8 cellular contexts compared by ENCODE assay signal in the genomic region with DNA sequence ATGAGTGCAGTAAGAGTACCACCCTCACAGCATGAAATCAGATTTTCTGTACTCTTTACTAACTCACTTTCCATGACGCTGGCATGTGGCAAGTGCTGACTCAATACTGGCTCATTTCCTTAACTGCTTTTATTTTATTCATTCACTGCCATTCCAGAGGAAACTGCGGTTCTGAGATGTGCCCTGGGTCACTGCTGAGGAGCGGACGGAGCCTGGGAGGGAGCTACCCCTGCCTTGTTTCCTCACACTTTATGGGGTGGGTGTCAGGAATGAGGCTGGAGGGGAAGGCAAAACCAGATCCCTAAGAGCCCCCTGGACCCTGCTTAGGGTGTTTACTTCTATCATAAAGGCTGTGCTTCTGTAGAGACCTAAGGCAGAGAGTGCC. TPM values are rescaled to one million over a fixed set of nuclear protein-coding genes. Genes with fewer than 3 reads are reported as not detected.
DNase-seq lines count a peak whose midpoint lies in the region; ATAC-seq and TF ChIP-seq lines count a peak whose summit lies in the region.

No MANE protein-coding gene starts in this region.

- H3K4me1 ChIP-seq in BLaER1 (peaks cover 71% of the 10 kb centered on the region), ascending aorta (peaks cover 14 to 74% of the 10 kb centered on the region in 2 donors)

- H3K4me1 Mint-ChIP-seq in naive B cell, result peaks cover 39 to 66% (median 66%) of the 10 kb centered on the region in 3 donors

- H3K9ac ChIP-seq in BLaER1, result no peak overlapping the region

- H3K27ac ChIP-seq in BLaER1 (peak overlapping the region; percentile 64), ascending aorta (peak overlapping the region; percentile 90 to 93)

- no peak for TF ChIP-seq CTCF in ascending aorta (IDR thresholded peaks at IDR 0.05)

- H3K27me3 ChIP-seq in BLaER1, result no peaks in the 10 kb centered on the region
- no peaks in the 10 kb centered on the region for H3K27me3 ChIP-seq in ascending aorta
- H3K27me3 ChIP-seq in H7 (ENCODE audit: control insufficient read depth, insufficient read depth, low read length), result no peaks in the 10 kb centered on the region

- DNase-seq in NCI-H226, result peak; percentile 96
- DNase-seq in ascending aorta (ENCODE audit: low spot score in 2 of 2), result peak in 1 of 2 donors; percentile 90
- no peak for DNase-seq in naive B cell
- no peak for DNase-seq in GF-D8 (lab: John Stamatoyannopoulos, UW)
- no peak for DNase-seq in H7
- no peak for DNase-seq in NCI-H345 treated with DMSO at 0.1 percent for 48 hours (lab: John Stamatoyannopoulos, UW; ENCODE audit: unreplicated experiment)

- no peaks in the 10 kb centered on the region for H3K36me3 ChIP-seq in BLaER1
- no peaks in the 10 kb centered on the region for H3K36me3 ChIP-seq in ascending aorta
- no peaks in the 10 kb centered on the region for H3K36me3 ChIP-seq in H7 (replicated peaks; ENCODE audit: control insufficient read depth, insufficient read depth, low read length)

- ATAC-seq in naive B cell (ENCODE audit: low read depth in 2 of 2) (no peak), HG03108 (IDR thresholded peaks at IDR 0.05; ENCODE audit: unreplicated experiment) (no peak)

- intact Hi-C loops in ascending aorta (cut with DNase I), result loop anchor here (1.0 to 10.0 kb wide), 4 partner anchors 14 to 1039 kb away; partner anchors contain the start of gene NT5E

- peak overlapping the region; percentile 75 for H3K4me2 ChIP-seq in BLaER1

- H3K27ac Mint-ChIP-seq in naive B cell, result peak overlapping the region; percentile 6 to 94 (median 74)

- H3K27me3 Mint-ChIP-seq in naive B cell, result no peaks in the 10 kb centered on the region

- peak overlapping the region in 4 of 8 donors; percentile 10 to 63 (median 54) for H3K4me3 Mint-ChIP-seq in naive B cell

- H3K9me3 ChIP-seq in BLaER1, result no peaks in the 10 kb centered on the region
- H3K9me3 ChIP-seq in ascending aorta, result no peaks in the 10 kb centered on the region

- peaks cover 0 to 1% (median 0%) of the 10 kb centered on the region in 7 donors for H3K9me3 Mint-ChIP-seq in naive B cell

- H4K20me1 ChIP-seq in BLaER1, result no peaks in the 10 kb centered on the region

- H3K36me3 Mint-ChIP-seq in naive B cell, result no peaks in the 10 kb centered on the region

- H3K4me3 ChIP-seq in BLaER1, result no peak overlapping the region
- H3K4me3 ChIP-seq in ascending aorta, result peak overlapping the region in 1 of 2 donors; percentile 40
- H3K4me3 ChIP-seq in H7 (ENCODE audit: insufficient read depth, low read depth, low read length), result no peak overlapping the region

RNA-seq across cellular contexts. Expression of gene NT5E, which starts 14.4 kb away (rescaled TPM):
- 143 TPM for total RNA-seq in ascending aorta
- 100 to 1,000 TPM in 5 of 6 donors, 10 to 100 TPM in 1; 97.8 to 211 (median 131) TPM for polyA plus RNA-seq in naive B cell (ENCODE audit: low read depth in 6 of 6)
- 0.94 and 1.4 TPM in 2 replicates for total RNA-seq in H7 (2014; rRNA removed; shearing (Covaris generic))

Comparison
In these comparisons a context has a peak if more than half of its experiments do, and no peak if none do; other contexts are left out.
1. RNA of gene NT5E, which starts 14.4 kb away (total RNA-seq): 143 TPM in ascending aorta (single experiment); 0.94 to 1.4 TPM in H7; every median in the first group is over 10 times any median in the second.